In genomic region chr4:14301993-14302392, GRCh38 we compare ENCODE assay signal across 20 cellular contexts.
"Had no signal": no experiment of that assay in that cellular context is flagged by ENCODE, and none has a peak within 500 bp of the region (broad histone marks: within the 10 kb centered on the region; RNA-seq: fewer than 3 reads in every experiment).

No MANE protein-coding gene starts in this region.

- ATAC-seq: HepG2 had no signal

- H3K36me3 ChIP-seq: SJSA1 had no signal

- H3K4me3 ChIP-seq: SJSA1, SK-N-MC had no signal

- H3K9me3 ChIP-seq: SJSA1 had no signal

- H3K4me1 ChIP-seq: SJSA1 had no signal

- H3K27me3 ChIP-seq: SJSA1 had no signal

- DNase-seq: IMR-90, Karpas-422, KG1, MV-4-11, NCI-H1048, NCI-H1105, NCI-H1417, NCI-H146, NCI-H1694 treated with DMSO at 0.1 percent for 48 hours, NCI-H1930, NCI-H2081, NCI-H2107, NCI-H2227 treated with DMSO at 0.1 percent for 48 hours, NCI-H526, Right ventricle myocardium superior, RPMI8226, SIG-M5 had no signal

- H3K27ac ChIP-seq: SJSA1, SK-N-MC had no signal
